Comparison of ENCODE assay signal across 8 cellular contexts in genomic region chr6:13709698-13710551, GRCh38. TPM values are rescaled to one million over a fixed set of nuclear protein-coding genes. Genes with fewer than 3 reads are reported as not detected.
A peak's percentile ranks its signal among the peaks of the same experiment; 100 is the strongest.
DNase-seq lines count a peak whose midpoint lies in the region; ATAC-seq lines count a peak whose summit lies in the region.

No MANE protein-coding gene starts in this region.

- H3K27ac ChIP-seq in Karpas-422 (ENCODE audit: low read length) (no peak overlapping the region), skeletal muscle tissue (ENCODE audit: low read depth, low read length) (peak overlapping the region; percentile 92)

- H3K4me1 ChIP-seq in Karpas-422 (ENCODE audit: low read length) (peaks cover 33% of the 10 kb centered on the region), skeletal muscle tissue (ENCODE audit: control insufficient read depth in 3 of 3, insufficient read depth in 3 of 3, low read length in 3 of 3) (peaks cover 8 to 18% (median 17%) of the 10 kb centered on the region in 3 donors)

- peak overlapping the region; percentile 98 for H3K4me2 ChIP-seq in Karpas-422 (ENCODE audit: low read depth, low read length, poor library complexity, severe bottlenecking)

- peak overlapping the region; percentile 90 for H3K27ac Mint-ChIP-seq in activated CD8-positive, alpha-beta T cell treated with anti-CD3 and anti-CD28 coated beads, Interleukin-2, amount 10 ng/mL, durations not matched to agents 7 days and 5 days

- peaks cover 26% of the 10 kb centered on the region for H3K36me3 Mint-ChIP-seq in activated CD8-positive, alpha-beta T cell treated with anti-CD3 and anti-CD28 coated beads, Interleukin-2, amount 10 ng/mL, durations not matched to agents 7 days and 5 days (ENCODE audit: low read depth)

- H3K4me3 Mint-ChIP-seq in activated CD8-positive, alpha-beta T cell treated with anti-CD3 and anti-CD28 coated beads, Interleukin-2, amount 10 ng/mL, durations not matched to agents 7 days and 5 days, result peak overlapping the region; percentile 94

- H3K27me3 ChIP-seq in Karpas-422 (ENCODE audit: low read length), result no peaks in the 10 kb centered on the region
- no peaks in the 10 kb centered on the region for H3K27me3 ChIP-seq in skeletal muscle tissue (ENCODE audit: control insufficient read depth in 3 of 3, insufficient read depth in 3 of 3, low read length in 3 of 3)

- no peak for ATAC-seq in activated CD8-positive, alpha-beta T cell treated with anti-CD3 and anti-CD28 coated beads, Interleukin-2, amount 10 ng/mL, durations not matched to agents 7 days and 5 days
- no peak for ATAC-seq in HG02623 (IDR thresholded peaks at IDR 0.05; ENCODE audit: unreplicated experiment)

- H3K4me3 ChIP-seq in Karpas-422 (ENCODE audit: low read length) (peak overlapping the region; percentile 94), skeletal muscle tissue (ENCODE audit: low read length in 3 of 3) (peak overlapping the region; percentile 85 to 90 (median 87))

- CTCF ChIA-PET in activated CD8-positive, alpha-beta T cell treated with anti-CD3 and anti-CD28 coated beads, Interleukin-2, amount 10 ng/mL, durations not matched to agents 7 days and 5 days (lab: Charles Lee), result interaction anchor here (0.8 to 5.0 kb wide), 13 partner anchors 12 to 336 kb away, joined by 3 to 36 read pairs (median 4); partner anchors contain the start of genes NOL7 and SIRT5

- POLR2A ChIA-PET in activated CD8-positive, alpha-beta T cell treated with anti-CD3 and anti-CD28 coated beads, Interleukin-2, amount 10 ng/mL, durations not matched to agents 7 days and 5 days (lab: Charles Lee), result interaction anchor here (0.6 to 3.7 kb wide), 20 partner anchors 9 to 400 kb away, joined by 3 to 23 read pairs (median 4); partner anchors contain the start of genes NOL7, SIRT5 and TBC1D7

- DNase-seq in EH (ENCODE audit: low read depth) (peak; percentile 52), Karpas-422 (peak; percentile 64), hepatic stellate cell (ENCODE audit: low spot score) (peak; percentile 39), occipital lobe (lab: John Stamatoyannopoulos, UW) (no peak), SHP77 (lab: John Stamatoyannopoulos, UW) (no peak)
- DNase-seq in activated CD8-positive, alpha-beta T cell treated with anti-CD3 and anti-CD28 coated beads, Interleukin-2, amount 10 ng/mL, durations not matched to agents 7 days and 5 days, result peak; percentile 33

- peak overlapping the region; percentile 81 for H3K9ac ChIP-seq in Karpas-422 (ENCODE audit: low read length)
- H3K9ac ChIP-seq in skeletal muscle tissue (ENCODE audit: low read depth in 1 of 3, low read length in 3 of 3), result peak overlapping the region; percentile 90 to 93 (median 91)

- no peaks in the 10 kb centered on the region for H3K9me2 ChIP-seq in Karpas-422 (replicated peaks; ENCODE audit: insufficient read depth, low read length)

- H3K27me3 Mint-ChIP-seq in activated CD8-positive, alpha-beta T cell treated with anti-CD3 and anti-CD28 coated beads, Interleukin-2, amount 10 ng/mL, durations not matched to agents 7 days and 5 days (ENCODE audit: low read depth), result no peaks in the 10 kb centered on the region

- peaks cover 39% of the 10 kb centered on the region for H4K20me1 ChIP-seq in Karpas-422 (ENCODE audit: insufficient read depth, low read depth, low read length)

- no peaks in the 10 kb centered on the region for H3K9me3 Mint-ChIP-seq in activated CD8-positive, alpha-beta T cell treated with anti-CD3 and anti-CD28 coated beads, Interleukin-2, amount 10 ng/mL, durations not matched to agents 7 days and 5 days (ENCODE audit: insufficient read depth)

- H3K36me3 ChIP-seq in Karpas-422 (ENCODE audit: insufficient read depth, low read length) (no peaks in the 10 kb centered on the region), skeletal muscle tissue (ENCODE audit: control insufficient read depth in 3 of 3, insufficient read depth in 3 of 3, low read length in 3 of 3) (no peaks in the 10 kb centered on the region)

- H3K9me3 ChIP-seq in Karpas-422 (ENCODE audit: low read length) (no peaks in the 10 kb centered on the region), skeletal muscle tissue (ENCODE audit: control insufficient read depth in 3 of 3, low read length in 3 of 3) (no peaks in the 10 kb centered on the region)

- peaks cover 40% of the 10 kb centered on the region for H3K79me2 ChIP-seq in Karpas-422 (ENCODE audit: low read length)

- H3K4me1 Mint-ChIP-seq in activated CD8-positive, alpha-beta T cell treated with anti-CD3 and anti-CD28 coated beads, Interleukin-2, amount 10 ng/mL, durations not matched to agents 7 days and 5 days (ENCODE audit: low read depth), result peaks cover 42% of the 10 kb centered on the region

- no peak overlapping the region; the same call in 1 of the 2 replicates for H2AFZ ChIP-seq in Karpas-422 (ENCODE audit: low read length)

RNA-seq across cellular contexts. Expression of gene RANBP9, which starts 1.7 kb away (rescaled TPM):
- 14.9 and 17.5 TPM in 2 replicates for total RNA-seq in Karpas-422 (2014; rRNA removed; shearing (Covaris generic); ENCODE audit: low replicate concordance)
- 10 to 100 TPM; 50.0 to 53.4 TPM for total RNA-seq in activated CD8-positive, alpha-beta T cell treated with anti-CD3 and anti-CD28 coated beads, Interleukin-2, amount 10 ng/mL, durations not matched to agents 7 days and 5 days
- 39.1 TPM for total RNA-seq in skeletal muscle tissue
- total RNA-seq in occipital lobe, result 90.5 TPM

Comparison
In these comparisons a context has a peak if more than half of its experiments do, and no peak if none do; other contexts are left out.
1. DNase-seq: peak in EH (single experiment), Karpas-422 (single experiment), activated CD8-positive, alpha-beta T cell treated with anti-CD3 and anti-CD28 coated beads, Interleukin-2, amount 10 ng/mL, durations not matched to agents 7 days and 5 days (single experiment) and hepatic stellate cell (single experiment); none in occipital lobe (single experiment) and SHP77 (0 of 2).